ENCODE assay signal across 8 cellular contexts in the genomic region with DNA sequence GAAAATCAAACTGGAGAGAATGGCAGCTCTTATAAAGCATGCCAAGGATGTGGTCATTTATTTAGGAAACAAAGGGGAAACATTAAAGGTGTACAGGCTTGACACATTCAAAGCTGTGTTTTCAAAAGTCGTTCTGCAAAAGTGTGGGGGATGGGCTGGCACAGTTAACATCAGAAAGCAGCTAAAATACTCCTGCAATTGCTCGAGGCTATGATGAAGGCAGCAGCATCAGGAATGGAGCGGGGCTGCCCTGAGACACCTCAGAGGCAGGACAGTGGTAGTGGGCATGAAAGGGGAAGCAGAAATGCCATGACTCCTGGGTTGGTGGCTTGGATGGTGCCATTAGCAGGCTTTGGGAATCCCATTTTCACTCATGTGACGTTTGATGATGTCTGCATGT. TPM values are rescaled to one million over a fixed set of nuclear protein-coding genes. Genes with fewer than 3 reads are reported as not detected.
DNase-seq lines count a peak whose midpoint lies in the region; ATAC-seq and TF ChIP-seq lines count a peak whose summit lies in the region.

No MANE protein-coding gene starts in this region.

- H3K27me3 Mint-ChIP-seq in T-helper 17 cell (no peaks in the 10 kb centered on the region), glutamatergic neuron (ENCODE audit: unreplicated experiment) (peaks cover 13% of the 10 kb centered on the region)
- peaks cover 13% of the 10 kb centered on the region for H3K27me3 Mint-ChIP-seq in stimulated activated memory B cell treated with anti-CD40 and anti-IgM and Interleukin-4, amounts not matched to agents 10 μg/mL and 1 μg/mL and 100 μg/mL, for 72 hours

- H3K9me3 ChIP-seq in T-helper 17 cell (ENCODE audit: control insufficient read depth, low read length, poor library complexity, severe bottlenecking) = no peaks in the 10 kb centered on the region

- no peak for TF ChIP-seq CTCF in glutamatergic neuron (IDR thresholded peaks at IDR 0.05; ENCODE audit: partially characterized antibody, unreplicated experiment)

- TF ChIP-seq POLR2A in GM18505 (IDR thresholded peaks at IDR 0.05; ENCODE audit: borderline replicate concordance, extremely low read depth, insufficient read depth, insufficient read length) = no peak

- peaks cover 14% of the 10 kb centered on the region for H3K9me3 Mint-ChIP-seq in glutamatergic neuron (ENCODE audit: unreplicated experiment)
- H3K9me3 Mint-ChIP-seq in stimulated activated memory B cell treated with anti-CD40 and anti-IgM and Interleukin-4, amounts not matched to agents 10 μg/mL and 1 μg/mL and 100 μg/mL, for 72 hours = no peaks in the 10 kb centered on the region

- H3K27ac Mint-ChIP-seq in T-helper 17 cell (peak overlapping the region; percentile 98), glutamatergic neuron (ENCODE audit: unreplicated experiment) (peak overlapping the region; percentile 69)
- peak overlapping the region; percentile 93 for H3K27ac Mint-ChIP-seq in stimulated activated memory B cell treated with anti-CD40 and anti-IgM and Interleukin-4, amounts not matched to agents 10 μg/mL and 1 μg/mL and 100 μg/mL, for 72 hours

- H3K4me1 Mint-ChIP-seq in T-helper 17 cell = peaks cover 53% of the 10 kb centered on the region
- peaks cover 23% of the 10 kb centered on the region for H3K4me1 Mint-ChIP-seq in glutamatergic neuron (ENCODE audit: low read depth, unreplicated experiment)
- peaks cover 55% of the 10 kb centered on the region for H3K4me1 Mint-ChIP-seq in stimulated activated memory B cell treated with anti-CD40 and anti-IgM and Interleukin-4, amounts not matched to agents 10 μg/mL and 1 μg/mL and 100 μg/mL, for 72 hours

- H3K4me3 Mint-ChIP-seq in T-helper 17 cell = peak overlapping the region; percentile 95
- peak overlapping the region; percentile 96 for H3K4me3 Mint-ChIP-seq in glutamatergic neuron (ENCODE audit: unreplicated experiment)
- peak overlapping the region; percentile 85 for H3K4me3 Mint-ChIP-seq in stimulated activated memory B cell treated with anti-CD40 and anti-IgM and Interleukin-4, amounts not matched to agents 10 μg/mL and 1 μg/mL and 100 μg/mL, for 72 hours

- peaks cover 12% of the 10 kb centered on the region for H3K36me3 Mint-ChIP-seq in T-helper 17 cell (ENCODE audit: low read depth)
- peaks cover 5% of the 10 kb centered on the region for H3K36me3 Mint-ChIP-seq in glutamatergic neuron (ENCODE audit: unreplicated experiment)
- peaks cover 21% of the 10 kb centered on the region for H3K36me3 Mint-ChIP-seq in stimulated activated memory B cell treated with anti-CD40 and anti-IgM and Interleukin-4, amounts not matched to agents 10 μg/mL and 1 μg/mL and 100 μg/mL, for 72 hours

- no peak for ATAC-seq in T-helper 17 cell
- ATAC-seq in stimulated activated memory B cell treated with anti-CD40 and anti-IgM and Interleukin-4, amounts not matched to agents 10 μg/mL and 1 μg/mL and 100 μg/mL, for 72 hours = no peak
- ATAC-seq in GM18505 (IDR thresholded peaks at IDR 0.05; ENCODE audit: unreplicated experiment) = no peak
- ATAC-seq in GM19351 (IDR thresholded peaks at IDR 0.05; ENCODE audit: unreplicated experiment) = no peak
- no peak for ATAC-seq in HG03025 (IDR thresholded peaks at IDR 0.05; ENCODE audit: low FRiP score, unreplicated experiment)

- DNase-seq in NCI-H2196 (lab: John Stamatoyannopoulos, UW; ENCODE audit: unreplicated experiment) (peak; percentile 12), NCI-H2196 treated with DMSO at 0.1 percent for 48 hours (lab: John Stamatoyannopoulos, UW; ENCODE audit: unreplicated experiment) (no peak), T-helper 17 cell (no peak), glutamatergic neuron (no peak)

RNA-seq across cellular contexts. Expression of a gene that starts 0.7 kb away (rescaled TPM):
- total RNA-seq in T-helper 17 cell = 10 to 100 TPM; 26.8 to 31.4 TPM
- total RNA-seq in glutamatergic neuron (ENCODE audit: unreplicated experiment) = 20.3 TPM

RNA-seq across cellular contexts. Expression of a gene that starts 1.4 kb away (rescaled TPM):
- total RNA-seq in T-helper 17 cell = 10 to 100 TPM; 49.9 to 51.1 TPM
- total RNA-seq in glutamatergic neuron (ENCODE audit: unreplicated experiment) = 63.6 TPM

RNA-seq across cellular contexts. Expression of a gene that starts 30.1 kb away (rescaled TPM):
- 10 to 100 TPM; 32.9 to 36.5 TPM for total RNA-seq in T-helper 17 cell
- 35.9 TPM for total RNA-seq in glutamatergic neuron (ENCODE audit: unreplicated experiment)

RNA-seq across cellular contexts. Expression of a gene that starts 30.3 kb away (rescaled TPM):
- total RNA-seq in T-helper 17 cell (10 to 100 TPM; 20.3 to 23.6 TPM), glutamatergic neuron (ENCODE audit: unreplicated experiment) (48.0 TPM)

RNA-seq across cellular contexts. Expression of a gene that starts 53.1 kb away (rescaled TPM):
- 1 to 10 TPM; 2.0 to 2.2 TPM for total RNA-seq in T-helper 17 cell
- 0.83 TPM for total RNA-seq in glutamatergic neuron (ENCODE audit: unreplicated experiment)
